26 cellular contexts compared by ENCODE assay signal in the genomic region with DNA sequence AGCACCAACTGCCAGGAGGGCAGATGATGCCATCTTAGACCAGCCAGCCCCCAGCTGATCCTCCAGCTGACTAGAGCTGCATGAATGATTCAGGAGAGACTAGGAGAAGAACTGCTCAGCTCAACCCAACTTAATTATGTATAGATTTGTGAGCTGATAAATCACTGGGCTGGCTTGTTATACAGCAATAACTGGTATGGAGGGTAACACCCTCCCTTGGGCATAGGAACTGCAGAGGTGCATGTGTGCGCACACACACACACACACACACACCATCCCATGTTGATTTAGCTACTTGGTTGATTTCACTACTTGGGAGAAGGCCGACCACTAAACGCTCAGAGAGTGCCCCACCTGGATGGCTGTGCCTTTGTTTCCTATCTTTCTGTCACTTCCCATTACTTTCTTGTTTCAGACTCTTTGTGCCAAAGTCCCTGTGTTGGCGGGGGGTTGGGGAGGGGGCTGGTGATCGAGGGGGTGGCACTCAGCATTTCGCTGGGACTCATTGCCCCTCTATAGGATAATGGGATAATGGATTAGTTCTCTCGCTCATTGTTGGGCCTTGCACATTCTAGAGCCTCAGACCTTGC.
"Had no signal": no experiment of that assay in that cellular context is flagged by ENCODE, and none has a peak within 500 bp of the region (broad histone marks: within the 10 kb centered on the region; RNA-seq: fewer than 3 reads in every experiment).

No MANE protein-coding gene starts in this region.

- H2AFZ ChIP-seq: hepatocyte, parathyroid adenoma had no signal

- H3K9ac ChIP-seq: parathyroid adenoma had no signal

- H3K4me3 Mint-ChIP-seq: activated CD4-positive, alpha-beta T cell treated with anti-CD3 and anti-CD28 coated beads, Interleukin-2, amount 10 ng/mL, durations not matched to agents 7 days and 5 days; activated CD8-positive, alpha-beta memory T cell treated with anti-CD3 and anti-CD28 coated beads, Interleukin-2, amount 10 ng/mL, durations not matched to agents 7 days and 5 days; activated CD8-positive, alpha-beta T cell treated with anti-CD3 and anti-CD28 coated beads for 36 hours; activated naive CD4-positive, alpha-beta T cell treated with anti-CD3 and anti-CD28 coated beads, Interleukin-2, amount 10 ng/mL, durations not matched to agents 7 days and 5 days; natural killer cell treated with Interleukin-12 subunit alpha and Interleukin-12 subunit beta and Interleukin-15 and Interleukin-18, amount 100 ng/mL, for 72 hours; stimulated activated naive B cell treated with anti-CD40 and anti-IgM and Interleukin-4, amounts not matched to agents 10 μg/mL and 1 μg/mL and 100 μg/mL, for 72 hours; T-cell; T-helper 2 cell treated with Interferon-gamma antibody and Interleukin-4, amounts not matched to agents 5 μg/mL and 100 μg/mL, for 36 hours had no signal

- H3K36me3 ChIP-seq: neutrophil, right lobe of liver, upper lobe of right lung, WERI-Rb-1 had no signal

- DNase-seq: activated CD4-positive, alpha-beta T cell treated with anti-CD3 and anti-CD28 coated beads, Interleukin-2, amount 10 ng/mL, durations not matched to agents 7 days and 5 days; activated CD4-positive, CD25-positive, alpha-beta regulatory T cell treated with anti-CD3 and anti-CD28 coated beads, Interleukin-2, amount 50 U/mL, for 72 hours; activated CD8-positive, alpha-beta memory T cell treated with anti-CD3 and anti-CD28 coated beads, Interleukin-2, amount 10 ng/mL, durations not matched to agents 7 days and 5 days; activated CD8-positive, alpha-beta T cell treated with anti-CD3 and anti-CD28 coated beads for 36 hours; activated effector memory CD4-positive, alpha-beta T cell treated with anti-CD3 and anti-CD28 coated beads, Interleukin-2, amount 50 U/mL, for 16 hours; activated naive CD4-positive, alpha-beta T cell treated with anti-CD3 and anti-CD28 coated beads, Interleukin-2, amount 10 ng/mL, durations not matched to agents 7 days and 5 days; activated T-cell treated with anti-CD3 and anti-CD28 coated beads for 4 hours; amygdala; effector CD4-positive, alpha-beta T cell; glutamatergic neuron; left ventricle myocardium superior; mammary epithelial cell; midbrain; right lobe of liver; stimulated activated CD4-positive, alpha-beta T cell treated with anti-CD3 and anti-CD28 coated beads, Interleukin-15, amount 100 ng/mL, for 24 hours; stimulated activated CD8-positive, alpha-beta memory T cell treated with anti-CD3 and anti-CD28 coated beads, Interleukin-4, amount 100 ng/mL, for 48 hours; stimulated activated naive B cell treated with anti-CD40 and anti-IgM and Interleukin-4, amounts not matched to agents 10 μg/mL and 1 μg/mL and 100 μg/mL, for 72 hours; T-cell; testis; upper lobe of right lung; WERI-Rb-1 had no signal

- H3K27me3 Mint-ChIP-seq: activated CD8-positive, alpha-beta T cell treated with anti-CD3 and anti-CD28 coated beads for 36 hours; activated naive CD4-positive, alpha-beta T cell treated with anti-CD3 and anti-CD28 coated beads, Interleukin-2, amount 10 ng/mL, durations not matched to agents 7 days and 5 days had no signal

- H3K9me3 Mint-ChIP-seq: activated CD8-positive, alpha-beta T cell treated with anti-CD3 and anti-CD28 coated beads for 36 hours; activated naive CD4-positive, alpha-beta T cell treated with anti-CD3 and anti-CD28 coated beads, Interleukin-2, amount 10 ng/mL, durations not matched to agents 7 days and 5 days; T-helper 2 cell treated with Interferon-gamma antibody and Interleukin-4, amounts not matched to agents 5 μg/mL and 100 μg/mL, for 36 hours had no signal

- H3K27ac Mint-ChIP-seq: activated CD4-positive, alpha-beta T cell treated with anti-CD3 and anti-CD28 coated beads, Interleukin-2, amount 10 ng/mL, durations not matched to agents 7 days and 5 days; activated CD8-positive, alpha-beta memory T cell treated with anti-CD3 and anti-CD28 coated beads, Interleukin-2, amount 10 ng/mL, durations not matched to agents 7 days and 5 days; activated CD8-positive, alpha-beta T cell treated with anti-CD3 and anti-CD28 coated beads for 36 hours; activated naive CD4-positive, alpha-beta T cell treated with anti-CD3 and anti-CD28 coated beads, Interleukin-2, amount 10 ng/mL, durations not matched to agents 7 days and 5 days; natural killer cell treated with Interleukin-12 subunit alpha and Interleukin-12 subunit beta and Interleukin-15 and Interleukin-18, amount 100 ng/mL, for 72 hours; stimulated activated naive B cell treated with anti-CD40 and anti-IgM and Interleukin-4, amounts not matched to agents 10 μg/mL and 1 μg/mL and 100 μg/mL, for 72 hours; T-cell; T-helper 2 cell treated with Interferon-gamma antibody and Interleukin-4, amounts not matched to agents 5 μg/mL and 100 μg/mL, for 36 hours had no signal

- H3K27me3 ChIP-seq: hepatocyte, neutrophil, right lobe of liver, testis, upper lobe of right lung had no signal

- H3K36me3 Mint-ChIP-seq: activated CD8-positive, alpha-beta memory T cell treated with anti-CD3 and anti-CD28 coated beads, Interleukin-2, amount 10 ng/mL, durations not matched to agents 7 days and 5 days; activated naive CD4-positive, alpha-beta T cell treated with anti-CD3 and anti-CD28 coated beads, Interleukin-2, amount 10 ng/mL, durations not matched to agents 7 days and 5 days; stimulated activated naive B cell treated with anti-CD40 and anti-IgM and Interleukin-4, amounts not matched to agents 10 μg/mL and 1 μg/mL and 100 μg/mL, for 72 hours; T-cell had no signal

- H3K4me3 ChIP-seq: hepatocyte, right lobe of liver, testis, upper lobe of right lung had no signal

- H3K27ac ChIP-seq: hepatocyte, neutrophil, parathyroid adenoma, right lobe of liver, testis, WERI-Rb-1 had no signal

- H3K9me3 ChIP-seq: neutrophil, right lobe of liver, testis, upper lobe of right lung had no signal

- H3K4me1 Mint-ChIP-seq: activated CD4-positive, alpha-beta T cell treated with anti-CD3 and anti-CD28 coated beads, Interleukin-2, amount 10 ng/mL, durations not matched to agents 7 days and 5 days; activated CD8-positive, alpha-beta memory T cell treated with anti-CD3 and anti-CD28 coated beads, Interleukin-2, amount 10 ng/mL, durations not matched to agents 7 days and 5 days; activated naive CD4-positive, alpha-beta T cell treated with anti-CD3 and anti-CD28 coated beads, Interleukin-2, amount 10 ng/mL, durations not matched to agents 7 days and 5 days; stimulated activated naive B cell treated with anti-CD40 and anti-IgM and Interleukin-4, amounts not matched to agents 10 μg/mL and 1 μg/mL and 100 μg/mL, for 72 hours; T-cell had no signal

- H3K4me2 ChIP-seq: hepatocyte had no signal
